21 cellular contexts compared by ENCODE assay signal in genomic region chr3:192817506-192817905, GRCh38.
DNase-seq lines count a peak whose midpoint lies in the region; ATAC-seq and TF ChIP-seq lines count a peak whose summit lies in the region.
"Had no signal": no experiment of that assay in that cellular context is flagged by ENCODE, and none has a peak within 500 bp of the region (broad histone marks: within the 10 kb centered on the region; RNA-seq: fewer than 3 reads in every experiment).

No MANE protein-coding gene starts in this region.

- H3K27me3 Mint-ChIP-seq in activated CD4-positive, alpha-beta T cell treated with anti-CD3 and anti-CD28 coated beads for 36 hours: peaks cover 11% of the 10 kb centered on the region
- H3K27me3 Mint-ChIP-seq in activated CD4-positive, alpha-beta memory T cell treated with anti-CD3 and anti-CD28 coated beads, Interleukin-2, amount 10 ng/mL, durations not matched to agents 7 days and 5 days: peaks cover 1% of the 10 kb centered on the region
- H3K27me3 Mint-ChIP-seq in neural crest cell (ENCODE audit: low read depth): no peaks in the 10 kb centered on the region
- H3K27me3 Mint-ChIP-seq in Calu3 (ENCODE audit: unreplicated experiment): no peaks in the 10 kb centered on the region

- no peak for TF ChIP-seq CTCF in neural crest cell (conservative IDR thresholded peaks at IDR 0.05)
- no peak for TF ChIP-seq CTCF in Calu3 (IDR thresholded peaks at IDR 0.05; ENCODE audit: unreplicated experiment)

- H3K36me3 Mint-ChIP-seq in activated CD4-positive, alpha-beta T cell treated with anti-CD3 and anti-CD28 coated beads for 36 hours (ENCODE audit: low read depth): no peaks in the 10 kb centered on the region
- H3K36me3 Mint-ChIP-seq in activated CD4-positive, alpha-beta memory T cell treated with anti-CD3 and anti-CD28 coated beads, Interleukin-2, amount 10 ng/mL, durations not matched to agents 7 days and 5 days (ENCODE audit: low read depth): no peaks in the 10 kb centered on the region
- H3K36me3 Mint-ChIP-seq in neural crest cell (ENCODE audit: low read depth) (no peaks in the 10 kb centered on the region), Calu3 (ENCODE audit: insufficient read depth, unreplicated experiment) (no peaks in the 10 kb centered on the region)
- H3K36me3 Mint-ChIP-seq: stimulated activated naive B cell treated with anti-CD40 and anti-IgM and Interleukin-4, amounts not matched to agents 10 μg/mL and 1 μg/mL and 100 μg/mL, for 72 hours had no signal

- no TSS peak for BruUV-seq in Calu3 (replicated peaks; lab: Mats Ljungman, UMichigan)

- intact Hi-C loops in activated CD4-positive, alpha-beta T cell treated with anti-CD3 and anti-CD28 coated beads for 36 hours (cut with DNase I, micrococcal nuclease): loop anchor here (2.0 to 10.0 kb wide), 5 partner anchors 75 to 755 kb away; partner anchors contain the start of gene MB21D2 (in 1 of the 2)
- intact Hi-C loops in Calu3 (cut with micrococcal nuclease; ENCODE audit: unreplicated experiment): loop anchor here (2.0 kb wide), 1 partner anchor 755 kb away; no protein-coding TSS in a partner anchor

- peaks cover 20% of the 10 kb centered on the region for H3K4me1 Mint-ChIP-seq in activated CD4-positive, alpha-beta T cell treated with anti-CD3 and anti-CD28 coated beads for 36 hours
- peaks cover 59% of the 10 kb centered on the region for H3K4me1 Mint-ChIP-seq in activated CD4-positive, alpha-beta memory T cell treated with anti-CD3 and anti-CD28 coated beads, Interleukin-2, amount 10 ng/mL, durations not matched to agents 7 days and 5 days
- peaks cover 20% of the 10 kb centered on the region for H3K4me1 Mint-ChIP-seq in neural crest cell
- H3K4me1 Mint-ChIP-seq in Calu3 (ENCODE audit: low read depth, unreplicated experiment): peaks cover 37% of the 10 kb centered on the region
- H3K4me1 Mint-ChIP-seq: stimulated activated naive B cell treated with anti-CD40 and anti-IgM and Interleukin-4, amounts not matched to agents 10 μg/mL and 1 μg/mL and 100 μg/mL, for 72 hours had no signal

- peak; percentile 40 for ATAC-seq in activated CD4-positive, alpha-beta T cell treated with anti-CD3 and anti-CD28 coated beads for 36 hours
- ATAC-seq in HG02759 (IDR thresholded peaks at IDR 0.05; ENCODE audit: unreplicated experiment): peak; percentile 11
- ATAC-seq: K562; mucosa of descending colon; stimulated activated naive B cell treated with anti-CD40 and anti-IgM and Interleukin-4, amounts not matched to agents 10 μg/mL and 1 μg/mL and 100 μg/mL, for 72 hours had no signal

- POLR2A ChIA-PET in activated CD4-positive, alpha-beta T cell treated with anti-CD3 and anti-CD28 coated beads for 36 hours (lab: Charles Lee): interaction anchor here (0.7 kb wide), 1 partner anchor 76 kb away, joined by 3 read pairs; no protein-coding TSS in a partner anchor
- POLR2A ChIA-PET in activated CD4-positive, alpha-beta memory T cell treated with anti-CD3 and anti-CD28 coated beads, Interleukin-2, amount 10 ng/mL, durations not matched to agents 7 days and 5 days (lab: Charles Lee): interaction anchor here (0.9 to 8.0 kb wide), 7 partner anchors 15 to 99 kb away, joined by 3 to 65 read pairs (median 7); partner anchors contain the start of gene MB21D2

- no peak overlapping the region for H3K4me3 Mint-ChIP-seq in activated CD4-positive, alpha-beta T cell treated with anti-CD3 and anti-CD28 coated beads for 36 hours
- no peak overlapping the region for H3K4me3 Mint-ChIP-seq in activated CD4-positive, alpha-beta memory T cell treated with anti-CD3 and anti-CD28 coated beads, Interleukin-2, amount 10 ng/mL, durations not matched to agents 7 days and 5 days
- H3K4me3 Mint-ChIP-seq in neural crest cell: no peak overlapping the region
- no peak overlapping the region for H3K4me3 Mint-ChIP-seq in Calu3 (ENCODE audit: low read depth, unreplicated experiment)
- H3K4me3 Mint-ChIP-seq: activated T-cell treated with anti-CD3 and anti-CD28 coated beads, Interleukin-2, amount 50 U/mL, for 4 hours; stimulated activated naive B cell treated with anti-CD40 and anti-IgM and Interleukin-4, amounts not matched to agents 10 μg/mL and 1 μg/mL and 100 μg/mL, for 72 hours had no signal

- H3K9me3 Mint-ChIP-seq in activated CD4-positive, alpha-beta T cell treated with anti-CD3 and anti-CD28 coated beads for 36 hours (ENCODE audit: low read depth): no peaks in the 10 kb centered on the region
- H3K9me3 Mint-ChIP-seq in activated CD4-positive, alpha-beta memory T cell treated with anti-CD3 and anti-CD28 coated beads, Interleukin-2, amount 10 ng/mL, durations not matched to agents 7 days and 5 days: no peaks in the 10 kb centered on the region
- H3K9me3 Mint-ChIP-seq in neural crest cell (no peaks in the 10 kb centered on the region), Calu3 (ENCODE audit: low read depth, unreplicated experiment) (no peaks in the 10 kb centered on the region)
- H3K9me3 Mint-ChIP-seq: activated T-cell treated with anti-CD3 and anti-CD28 coated beads, Interleukin-2, amount 50 U/mL, for 4 hours; stimulated activated naive B cell treated with anti-CD40 and anti-IgM and Interleukin-4, amounts not matched to agents 10 μg/mL and 1 μg/mL and 100 μg/mL, for 72 hours had no signal

- DNase-seq in activated CD4-positive, alpha-beta T cell treated with anti-CD3 and anti-CD28 coated beads for 36 hours: no peak
- DNase-seq in activated CD4-positive, alpha-beta T cell treated with anti-CD3 and anti-CD28 coated beads, Interleukin-2, amount 50 U/mL, for 48 hours: no peak
- DNase-seq in activated CD4-positive, alpha-beta memory T cell treated with anti-CD3 and anti-CD28 coated beads, Interleukin-2, amount 10 ng/mL, durations not matched to agents 7 days and 5 days: no peak
- DNase-seq in neural crest cell (ENCODE audit: low read depth, low spot score) (no peak), NCI-H1092 treated with DMSO at 0.1 percent for 48 hours (lab: John Stamatoyannopoulos, UW) (no peak), Calu3 (no peak), SHP77 (lab: John Stamatoyannopoulos, UW) (no peak)
- DNase-seq: activated T-cell treated with anti-CD3 and anti-CD28 coated beads, Interleukin-2, amount 50 U/mL, for 4 hours; C1 segment of cervical spinal cord; DMS53; dorsolateral prefrontal cortex; left ventricle myocardium superior; mucosa of descending colon; NCI-H1048; retina; SIG-M5; stimulated activated naive B cell treated with anti-CD40 and anti-IgM and Interleukin-4, amounts not matched to agents 10 μg/mL and 1 μg/mL and 100 μg/mL, for 72 hours; T1000; transverse colon had no signal

- peak overlapping the region; percentile 8 for H3K27ac Mint-ChIP-seq in activated CD4-positive, alpha-beta T cell treated with anti-CD3 and anti-CD28 coated beads for 36 hours
- H3K27ac Mint-ChIP-seq in activated CD4-positive, alpha-beta memory T cell treated with anti-CD3 and anti-CD28 coated beads, Interleukin-2, amount 10 ng/mL, durations not matched to agents 7 days and 5 days: peak overlapping the region; percentile 67
- H3K27ac Mint-ChIP-seq in neural crest cell (ENCODE audit: unreplicated experiment) (peak overlapping the region; percentile 32), Calu3 (ENCODE audit: unreplicated experiment) (no peak overlapping the region)
- H3K27ac Mint-ChIP-seq: stimulated activated naive B cell treated with anti-CD40 and anti-IgM and Interleukin-4, amounts not matched to agents 10 μg/mL and 1 μg/mL and 100 μg/mL, for 72 hours had no signal

- CTCF ChIA-PET in activated CD4-positive, alpha-beta T cell treated with anti-CD3 and anti-CD28 coated beads for 36 hours (lab: Charles Lee): interaction anchor here (0.7 to 8.7 kb wide), 5 partner anchors 97 to 226 kb away, joined by 4 to 87 read pairs (median 8); no protein-coding TSS in a partner anchor
- CTCF ChIA-PET in activated CD4-positive, alpha-beta memory T cell treated with anti-CD3 and anti-CD28 coated beads, Interleukin-2, amount 10 ng/mL, durations not matched to agents 7 days and 5 days (lab: Charles Lee): interaction anchor here (0.7 to 11.0 kb wide), 14 partner anchors 26 to 1499 kb away, joined by 3 to 198 read pairs (median 4); partner anchors contain the start of gene MB21D2
- CTCF ChIA-PET in Calu3 (lab: Charles Lee): interaction anchor here (0.7 to 2.2 kb wide), 4 partner anchors 98 to 632 kb away, joined by 4 to 9 read pairs (median 5); partner anchors contain the start of gene MB21D2
